Comparison of ENCODE assay signal across 8 cellular contexts in genomic region chr4:48127882-48128394, GRCh38. TPM values are rescaled to one million over a fixed set of nuclear protein-coding genes. Genes with fewer than 3 reads are reported as not detected.
DNase-seq lines count a peak whose midpoint lies in the region; ATAC-seq, FAIRE-seq and TF ChIP-seq lines count a peak whose summit lies in the region.

No MANE protein-coding gene starts in this region.

- no peak for TF ChIP-seq POLR2A in A549 (IDR thresholded peaks at IDR 0.05; ENCODE audit: low read length)

- CTCF ChIA-PET in A549 (lab: Yijun Ruan, JAX), result interaction anchor here (0.5 to 3.7 kb wide), 16 partner anchors 10 to 418 kb away, joined by 3 to 24 read pairs (median 3); no protein-coding TSS in a partner anchor

- peaks cover 21% of the 10 kb centered on the region for H3K4me1 ChIP-seq in A549
- H3K4me1 ChIP-seq in lower lobe of right lung, result peaks cover 28% of the 10 kb centered on the region

- no peaks in the 10 kb centered on the region for H3K27me3 ChIP-seq in lower lobe of right lung (ENCODE audit: low read depth)

- WGBS in A549 (ENCODE audit: missing lambda C conversion rate), result 11% methylated on average over 10 of the region's 10 CpGs

- peak; percentile 79 for TF ChIP-seq RAD21 in A549 (conservative IDR thresholded peaks at IDR 0.05 in 1 of 2, IDR thresholded peaks at IDR 0.05 in 1 of 2)

- intact Hi-C loops in lower lobe of right lung (cut with DNase I), result no loop called here

- H3K27ac ChIP-seq in A549 (peak overlapping the region; percentile 53 to 54; a peak in 2 of 6 replicates), lower lobe of right lung (peak overlapping the region; percentile 70)

- TF ChIP-seq CTCF in A549 (IDR thresholded peaks at IDR 0.05), result peak; percentile 65
- TF ChIP-seq CTCF in lower lobe of right lung (IDR thresholded peaks at IDR 0.05), result peak; percentile 63

- DNase-seq in A549 (ENCODE audit: low read depth in 1 of 2, low spot score in 1 of 2) (peak; percentile 49 to 64), NCI-H510A (lab: John Stamatoyannopoulos, UW) (peak; percentile 14), dedifferentiated amniotic fluid mesenchymal stem cell (ENCODE audit: extremely low spot score) (peak; percentile 90), lower lobe of right lung (peak; percentile 61)
- DNase-seq in activated CD4-positive, alpha-beta T cell treated with anti-CD3 and anti-CD28 coated beads for 4 hours, result peak; percentile 58 to 70
- peak; percentile 31 for DNase-seq in stimulated activated CD8-positive, alpha-beta memory T cell treated with anti-CD3 and anti-CD28 coated beads, Interleukin-12 subunit alpha, Interleukin-12 subunit beta, amount 100 ng/mL, for 4 hours (ENCODE audit: low read depth)

- H3K9me3 ChIP-seq in A549, result no peaks in the 10 kb centered on the region
- no peaks in the 10 kb centered on the region for H3K9me3 ChIP-seq in lower lobe of right lung

- H3K36me3 ChIP-seq in lower lobe of right lung, result no peaks in the 10 kb centered on the region

- ATAC-seq in A549 (peak; percentile 95 to 96), GM18520 (IDR thresholded peaks at IDR 0.05; ENCODE audit: unreplicated experiment) (peak; percentile 83), HG03045 (IDR thresholded peaks at IDR 0.05; ENCODE audit: unreplicated experiment) (peak; percentile 82), lower lobe of right lung (peak; percentile 79 to 80)

- no peak for TF ChIP-seq EP300 in A549 (IDR thresholded peaks at IDR 0.05)

- FAIRE-seq in A549 (lab: Jason Lieb, UNC), result no peak

- POLR2A ChIA-PET in A549 (lab: Yijun Ruan, JAX), result interaction anchor here (0.7 to 1.1 kb wide), 2 partner anchors 36 to 41 kb away, joined by 3 to 5 read pairs; no protein-coding TSS in a partner anchor

- H3K4me2 ChIP-seq in A549, result peak overlapping the region; percentile 82

- H3K4me3 ChIP-seq in A549 (peak overlapping the region; percentile 28; the same call in 1 of the 3 replicates), lower lobe of right lung (peak overlapping the region; percentile 37)

TF ChIP-seq in A549, 52 proteins besides CTCF, POLR2A, EP300 and RAD21:
- no peak for TF ChIP-seq PHF8 (IDR thresholded peaks at IDR 0.05; ENCODE audit: borderline replicate concordance, low read depth)
- TF ChIP-seq ESRRA (IDR thresholded peaks at IDR 0.05; ENCODE audit: borderline replicate concordance, low read length), result no peak
- TF ChIP-seq MAFK (IDR thresholded peaks at IDR 0.05; ENCODE audit: partially characterized antibody), result no peak
- TF ChIP-seq BCL3 (IDR thresholded peaks at IDR 0.05), result no peak
- TF ChIP-seq FOXS1 (CRISPR knock-in tag; IDR thresholded peaks at IDR 0.05), result no peak
- TF ChIP-seq ZSCAN20 (CRISPR knock-in tag; IDR thresholded peaks at IDR 0.05), result no peak
- TF ChIP-seq ZC3H11A (IDR thresholded peaks at IDR 0.05), result no peak
- TF ChIP-seq HOXB13 (CRISPR knock-in tag; IDR thresholded peaks at IDR 0.05; ENCODE audit: low read depth), result no peak
- no peak for TF ChIP-seq MYC (IDR thresholded peaks at IDR 0.05; ENCODE audit: borderline replicate concordance, low read length)
- no peak for TF ChIP-seq KDM1A (IDR thresholded peaks at IDR 0.05; ENCODE audit: low read depth)
- no peak for TF ChIP-seq HMGXB4 (CRISPR knock-in tag; IDR thresholded peaks at IDR 0.05; ENCODE audit: borderline replicate concordance)
- TF ChIP-seq PBX3 (IDR thresholded peaks at IDR 0.05), result no peak
- peak; percentile 68 for TF ChIP-seq SMC3 (IDR thresholded peaks at IDR 0.05)
- TF ChIP-seq MAX (IDR thresholded peaks at IDR 0.05), result peak; percentile 40; the same call in 1 of the 2 replicates
- no peak for TF ChIP-seq CHD2 (IDR thresholded peaks at IDR 0.05; ENCODE audit: low read length, partially characterized antibody)
- TF ChIP-seq USF2 (IDR thresholded peaks at IDR 0.05), result no peak
- no peak for TF ChIP-seq HOXA7 (CRISPR knock-in tag; IDR thresholded peaks at IDR 0.05)
- TF ChIP-seq E2F6 (IDR thresholded peaks at IDR 0.05; ENCODE audit: borderline replicate concordance, low read depth), result peak; percentile 61; the same call in 1 of the 2 replicates

RNA-seq across cellular contexts. Expression of gene TXK, which starts 6.1 kb away (rescaled TPM):
- polyA plus RNA-seq in A549 (2011; rRNA removed) (0.13 and 0.14 TPM in 2 replicates), A549 (2017; fragmentation: RNase III; extraction: RNeasy Plus Mini Kit Qiagen cat#74134 plus additional on column Dnase treatment) (0.06 to 0.22 TPM (median 0.13 TPM) in 3 replicates)
- 0.03 and 0.05 TPM in 2 replicates for polyA plus RNA-seq in A549 (2012; cell fraction: cytosol; rRNA removed)
- polyA plus RNA-seq in A549 (2012; cell fraction: nucleus; rRNA removed), result 0.08 and 0.38 TPM in 2 replicates
- polyA minus RNA-seq in A549 (2011; rRNA and poly(A)+ RNA removed), result 0.17 TPM in 1 of 2 replicates, not detected in the other
- 7.5 TPM for total RNA-seq in lower lobe of right lung

Comparison
In these comparisons a context has a peak if more than half of its experiments do, and no peak if none do; other contexts are left out.
1. Peak in every context shown above with its lines: DNase-seq, ATAC-seq, H3K4me3 ChIP-seq and H3K27ac ChIP-seq.
2. DNase-seq: peak in every context shown above with its lines; median percentile 90 in dedifferentiated amniotic fluid mesenchymal stem cell; 64 in activated CD4-positive, alpha-beta T cell treated with anti-CD3 and anti-CD28 coated beads for 4 hours; 61 in lower lobe of right lung; 56 in A549; 31 in stimulated activated CD8-positive, alpha-beta memory T cell treated with anti-CD3 and anti-CD28 coated beads, Interleukin-12 subunit alpha, Interleukin-12 subunit beta, amount 100 ng/mL, for 4 hours; 14 in NCI-H510A.